Comparison of ENCODE assay signal across 27 cellular contexts in genomic region chr7:18623389-18623788, GRCh38.
DNase-seq lines count a peak whose midpoint lies in the region; ATAC-seq and FAIRE-seq lines count a peak whose summit lies in the region.
"Had no signal": no experiment of that assay in that cellular context is flagged by ENCODE, and none has a peak within 500 bp of the region (broad histone marks: within the 10 kb centered on the region; RNA-seq: fewer than 3 reads in every experiment).

No MANE protein-coding gene starts in this region.

- CTCF ChIA-PET in activated CD4-positive, alpha-beta T cell treated with anti-CD3 and anti-CD28 coated beads for 36 hours (lab: Charles Lee) = no interaction called here

- H3K4me1 Mint-ChIP-seq in activated CD4-positive, alpha-beta T cell treated with anti-CD3 and anti-CD28 coated beads for 36 hours = no peaks in the 10 kb centered on the region
- H3K4me1 Mint-ChIP-seq: CD14-positive monocyte had no signal

- H3K36me3 Mint-ChIP-seq in activated CD4-positive, alpha-beta T cell treated with anti-CD3 and anti-CD28 coated beads for 36 hours (ENCODE audit: low read depth) = no peaks in the 10 kb centered on the region
- H3K36me3 Mint-ChIP-seq: CD8-positive, alpha-beta memory T cell had no signal

- H3K27me3 Mint-ChIP-seq in activated CD4-positive, alpha-beta T cell treated with anti-CD3 and anti-CD28 coated beads for 36 hours = no peaks in the 10 kb centered on the region
- H3K27me3 Mint-ChIP-seq: CD8-positive, alpha-beta memory T cell had no signal

- no peaks in the 10 kb centered on the region for H3K9me3 Mint-ChIP-seq in activated CD4-positive, alpha-beta T cell treated with anti-CD3 and anti-CD28 coated beads for 36 hours (ENCODE audit: low read depth)
- H3K9me3 Mint-ChIP-seq: CD14-positive monocyte; CD8-positive, alpha-beta memory T cell had no signal

- no peak for DNase-seq in activated CD4-positive, alpha-beta T cell treated with anti-CD3 and anti-CD28 coated beads for 36 hours
- no peak for DNase-seq in activated CD4-positive, alpha-beta T cell treated with anti-CD3 and anti-CD28 coated beads for 48 hours
- DNase-seq in SW480 (ENCODE audit: low spot score) (peak; percentile 7), kidney glomerular epithelial cell (lab: John Stamatoyannopoulos, UW) (peak; percentile 14), urothelium cell line (ENCODE audit: low spot score) (peak; percentile 35), substantia nigra (lab: John Stamatoyannopoulos, UW) (no peak), DMS 273 treated with DMSO at 0.1 percent for 48 hours (lab: John Stamatoyannopoulos, UW) (no peak)
- DNase-seq: BE2C; CD8-positive, alpha-beta memory T cell; DMS79 treated with DMSO at 0.1 percent for 48 hours; GM23248; H7; MG63; NCI-H1105 treated with DMSO at 0.1 percent for 48 hours; NCI-H146; NCI-H2029; NCI-H446; NCI-H526; NCI-H82; NK-92 treated with Interleukin-12 subunit alpha and Interleukin-12 subunit beta, amount 100 ng/mL, for 24 hours; PC-3; SJCRH30 had no signal

- no peak overlapping the region for H3K27ac Mint-ChIP-seq in activated CD4-positive, alpha-beta T cell treated with anti-CD3 and anti-CD28 coated beads for 36 hours

- ATAC-seq in activated CD4-positive, alpha-beta T cell treated with anti-CD3 and anti-CD28 coated beads for 36 hours = peak; percentile 36
- ATAC-seq in GM21528 (IDR thresholded peaks at IDR 0.05; ENCODE audit: low FRiP score, unreplicated experiment) = no peak
- ATAC-seq: PC-3, Right ventricle myocardium inferior had no signal

- POLR2A ChIA-PET in activated CD4-positive, alpha-beta T cell treated with anti-CD3 and anti-CD28 coated beads for 36 hours (lab: Charles Lee) = no interaction called here

- FAIRE-seq in urothelium cell line (lab: Jason Lieb, UNC) = no peak
- FAIRE-seq: GM12892 had no signal

- H3K27ac ChIP-seq in substantia nigra (ENCODE audit: low read depth, low read length, poor library complexity, severe bottlenecking) = no peak overlapping the region
- H3K27ac ChIP-seq: 22Rv1, GM23248, SJCRH30 had no signal

- intact Hi-C loops in activated CD4-positive, alpha-beta T cell treated with anti-CD3 and anti-CD28 coated beads for 36 hours (cut with DNase I, micrococcal nuclease) = no loop called here

- H3K4me3 Mint-ChIP-seq in activated CD4-positive, alpha-beta T cell treated with anti-CD3 and anti-CD28 coated beads for 36 hours = no peak overlapping the region
- H3K4me3 Mint-ChIP-seq: CD14-positive monocyte; CD8-positive, alpha-beta memory T cell had no signal

Comparison
In these comparisons a context has a peak if more than half of its experiments do, and no peak if none do; other contexts are left out.
1. DNase-seq: peak in SW480 (single experiment), kidney glomerular epithelial cell (single experiment) and urothelium cell line (single experiment); none in activated CD4-positive, alpha-beta T cell treated with anti-CD3 and anti-CD28 coated beads for 36 hours (single experiment), activated CD4-positive, alpha-beta T cell treated with anti-CD3 and anti-CD28 coated beads for 48 hours (single experiment), substantia nigra (0 of 49) and DMS 273 treated with DMSO at 0.1 percent for 48 hours (single experiment).